In genomic region chr19:14322889-14323463, GRCh38 we compare ENCODE assay signal across 27 cellular contexts.
"Had no signal": no experiment of that assay in that cellular context is flagged by ENCODE, and none has a peak within 500 bp of the region (broad histone marks: within the 10 kb centered on the region; RNA-seq: fewer than 3 reads in every experiment).

No MANE protein-coding gene starts in this region.

- H3K79me2 ChIP-seq: hepatocyte had no signal

- H3K27ac ChIP-seq: epithelial cell of prostate, gastroesophageal sphincter, heart left ventricle, hepatocyte, ovary, stomach, thyroid gland, vagina had no signal

- H3K9me3 ChIP-seq: ovary, thyroid gland, vagina had no signal

- H3K4me1 Mint-ChIP-seq: memory B cell, natural killer cell had no signal

- H3K9me3 Mint-ChIP-seq: effector memory CD8-positive, alpha-beta T cell; memory B cell; natural killer cell had no signal

- H3K4me1 ChIP-seq: gastroesophageal sphincter, heart left ventricle, stomach, thyroid gland, vagina had no signal

- DNase-seq: cortex of kidney; effector memory CD8-positive, alpha-beta T cell; foreskin fibroblast; heart left ventricle; kidney; natural killer cell; occipital lobe; ovary; stimulated activated CD4-positive, alpha-beta T cell treated with anti-CD3 and anti-CD28 coated beads, Interleukin-12 subunit alpha, Interleukin-12 subunit beta, amount 100 ng/mL, for 4 hours; stimulated activated CD4-positive, alpha-beta T cell treated with anti-CD3 and anti-CD28 coated beads, Interleukin-1b, Interleukin-23, amount 100 ng/mL, for 48 hours; stimulated activated CD4-positive, alpha-beta T cell treated with anti-CD3 and anti-CD28 coated beads, Interleukin-4, amount 100 ng/mL, for 1 hour; stimulated activated CD8-positive, alpha-beta memory T cell treated with anti-CD3 and anti-CD28 coated beads, Interleukin-4, amount 100 ng/mL, for 48 hours; stimulated activated naive CD4-positive, alpha-beta T cell treated with Interleukin-2 at 50 U/mL for 16 hours; stomach; thyroid gland; trophoblast cell had no signal

- FAIRE-seq: kidney had no signal

- H3K27ac Mint-ChIP-seq: effector memory CD8-positive, alpha-beta T cell; memory B cell; natural killer cell; progenitor cell of endocrine pancreas had no signal

- H2AFZ ChIP-seq: hepatocyte had no signal

- H3K4me3 ChIP-seq: gastroesophageal sphincter, heart left ventricle, hepatocyte, lung, ovary, smooth muscle cell, stomach, thyroid gland, vagina had no signal

- ATAC-seq: effector memory CD8-positive, alpha-beta T cell; esophagus mucosa; gastroesophageal sphincter; heart left ventricle; left lobe of liver; natural killer cell; sciatic nerve had no signal

- H3K4me3 Mint-ChIP-seq: effector memory CD8-positive, alpha-beta T cell; memory B cell; natural killer cell had no signal

- H3K4me2 ChIP-seq: hepatocyte, smooth muscle cell had no signal

- H3K36me3 Mint-ChIP-seq: natural killer cell had no signal

- H3K36me3 ChIP-seq: gastroesophageal sphincter, heart left ventricle, ovary, stomach, thyroid gland, vagina had no signal

- H3K27me3 ChIP-seq: gastroesophageal sphincter, hepatocyte, ovary, thyroid gland, vagina had no signal

- H3K27me3 Mint-ChIP-seq: effector memory CD8-positive, alpha-beta T cell; memory B cell; progenitor cell of endocrine pancreas had no signal
